8 cellular contexts compared by ENCODE assay signal in the genomic region with DNA sequence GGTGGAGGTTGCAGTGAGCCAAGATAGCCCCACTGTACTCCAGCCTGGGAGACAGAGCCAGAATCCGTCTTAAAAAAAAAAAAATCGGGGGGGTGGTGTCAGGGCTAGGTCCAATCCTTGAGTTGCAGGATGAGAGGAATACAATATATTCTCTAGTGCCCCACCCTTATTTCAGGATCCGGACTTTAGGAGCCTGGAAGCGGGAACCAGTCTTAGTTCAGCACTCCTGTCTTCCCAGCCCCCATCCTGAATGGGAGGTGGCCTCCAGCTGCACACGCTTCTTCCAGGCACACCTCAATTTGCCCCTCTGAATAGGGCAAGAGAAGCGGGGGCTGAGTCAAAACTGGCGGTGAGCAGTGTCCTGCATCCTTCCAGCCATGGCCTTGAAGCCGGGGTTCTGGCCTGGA. TPM values are rescaled to one million over a fixed set of nuclear protein-coding genes. Genes with fewer than 3 reads are reported as not detected.
DNase-seq lines count a peak whose midpoint lies in the region; ATAC-seq and TF ChIP-seq lines count a peak whose summit lies in the region.

No MANE protein-coding gene starts in this region.

- peak overlapping the region; percentile 69 for H3K4me3 Mint-ChIP-seq in CD8-positive, alpha-beta T cell

- H3K4me2 ChIP-seq in PC-3 (ENCODE audit: low read length), result peak overlapping the region; percentile 95
- H3K4me2 ChIP-seq in osteoblast (ENCODE audit: insufficient read depth, low read length), result peak overlapping the region; percentile 84

- peaks cover 47% of the 10 kb centered on the region for H3K4me1 ChIP-seq in CD8-positive, alpha-beta T cell (ENCODE audit: insufficient read depth, low read length)
- H3K4me1 ChIP-seq in PC-3 (ENCODE audit: insufficient read depth, low read length), result peaks cover 65% of the 10 kb centered on the region
- H3K4me1 ChIP-seq in osteoblast (ENCODE audit: insufficient read depth, low read length), result peaks cover 76% of the 10 kb centered on the region

- peaks cover 15% of the 10 kb centered on the region for H3F3A ChIP-seq in PC-3 (ENCODE audit: low read length, unreplicated experiment)

- intact Hi-C loops in CD8-positive, alpha-beta T cell (cut with DNase I, micrococcal nuclease), result loop anchor here (2.0 to 10.0 kb wide), 7 partner anchors 53 to 599 kb away; a partner anchor contains a TSS
- intact Hi-C loops in PC-3 (cut with micrococcal nuclease), result loop anchor here (10.0 kb wide), 1 partner anchor 51 kb away; a partner anchor contains a TSS

- H4K20me1 ChIP-seq in PC-3 (ENCODE audit: low read length), result no peaks in the 10 kb centered on the region
- no peaks in the 10 kb centered on the region for H4K20me1 ChIP-seq in osteoblast (ENCODE audit: insufficient read depth, low read length)

- H2AFZ ChIP-seq in PC-3 (ENCODE audit: low read length), result peak overlapping the region; percentile 64
- peak overlapping the region; percentile 50 for H2AFZ ChIP-seq in osteoblast (ENCODE audit: low read length)

- H3K4me3 ChIP-seq in CD8-positive, alpha-beta T cell (ENCODE audit: low read depth, low read length), result no peak overlapping the region
- peak overlapping the region; percentile 89 for H3K4me3 ChIP-seq in PC-3 (ENCODE audit: low read length)
- H3K4me3 ChIP-seq in epithelial cell of esophagus (ENCODE audit: low read length), result peak overlapping the region; percentile 68
- H3K4me3 ChIP-seq in osteoblast (ENCODE audit: insufficient read depth, low read length), result peak overlapping the region; percentile 94

- no peaks in the 10 kb centered on the region for H3K9me3 ChIP-seq in CD8-positive, alpha-beta T cell (ENCODE audit: low read length)
- H3K9me3 ChIP-seq in PC-3 (ENCODE audit: low read length) (no peaks in the 10 kb centered on the region), osteoblast (ENCODE audit: low read depth, low read length) (no peaks in the 10 kb centered on the region)

- no peak for ATAC-seq in CD8-positive, alpha-beta T cell
- ATAC-seq in PC-3 (no peak), HG03342 (IDR thresholded peaks at IDR 0.05; ENCODE audit: unreplicated experiment) (no peak), HG02852 (IDR thresholded peaks at IDR 0.05; ENCODE audit: unreplicated experiment) (no peak), HG02588 (IDR thresholded peaks at IDR 0.05; ENCODE audit: unreplicated experiment) (no peak), GM21367 (IDR thresholded peaks at IDR 0.05; ENCODE audit: unreplicated experiment) (no peak)

- H3K27me3 Mint-ChIP-seq in CD8-positive, alpha-beta T cell (ENCODE audit: low read depth), result no peaks in the 10 kb centered on the region

- H3K79me2 ChIP-seq in PC-3 (ENCODE audit: low read length) (peaks cover 49% of the 10 kb centered on the region), osteoblast (ENCODE audit: insufficient read depth, low read length) (peaks cover 45% of the 10 kb centered on the region)

- no peaks in the 10 kb centered on the region for H3K36me3 Mint-ChIP-seq in CD8-positive, alpha-beta T cell

- no TSS peak for BruUV-seq in PC-3 (replicated peaks; lab: Mats Ljungman, UMichigan)

- H3K27me3 ChIP-seq in CD8-positive, alpha-beta T cell (ENCODE audit: insufficient read depth, low read length), result no peaks in the 10 kb centered on the region
- H3K27me3 ChIP-seq in PC-3 (ENCODE audit: low read length) (no peaks in the 10 kb centered on the region), osteoblast (ENCODE audit: insufficient read depth, low read length) (no peaks in the 10 kb centered on the region)

- peak overlapping the region; percentile 95 for H3K27ac Mint-ChIP-seq in CD8-positive, alpha-beta T cell

- H3K9me3 Mint-ChIP-seq in CD8-positive, alpha-beta T cell, result no peaks in the 10 kb centered on the region

- no peaks in the 10 kb centered on the region for H3K36me3 ChIP-seq in CD8-positive, alpha-beta T cell (ENCODE audit: insufficient read depth, low read length)
- H3K36me3 ChIP-seq in PC-3 (ENCODE audit: low read depth, low read length), result no peaks in the 10 kb centered on the region
- H3K36me3 ChIP-seq in osteoblast (ENCODE audit: insufficient read depth, low read length), result no peaks in the 10 kb centered on the region

- CTCF ChIA-PET in CD8-positive, alpha-beta T cell (lab: Charles Lee), result interaction anchor here (1.4 to 1.5 kb wide), 4 partner anchors 13 to 57 kb away, joined by 3 to 7 read pairs (median 5); no protein-coding TSS in a partner anchor
- CTCF ChIA-PET in PC-3 (lab: Charles Lee), result interaction anchor here (1.1 kb wide), 1 partner anchor 31 kb away, joined by 3 read pairs; no protein-coding TSS in a partner anchor

- DNase-seq in CD8-positive, alpha-beta T cell, result no peak
- peak; percentile 39 for DNase-seq in PC-3
- peak; percentile 41 for DNase-seq in epithelial cell of esophagus (ENCODE audit: low read depth)
- DNase-seq in osteoblast (ENCODE audit: insufficient read length, low spot score, missing footprints), result peak; percentile 87

- no peak overlapping the region for H3K27ac ChIP-seq in CD8-positive, alpha-beta T cell (ENCODE audit: low read depth, low read length)
- peak overlapping the region; percentile 88 for H3K27ac ChIP-seq in PC-3 (ENCODE audit: low read length)
- peak overlapping the region; percentile 61 for H3K27ac ChIP-seq in osteoblast (ENCODE audit: low read depth, low read length)

- peak overlapping the region; percentile 60 for H3K9ac ChIP-seq in PC-3 (ENCODE audit: low read length)

- peaks cover 53% of the 10 kb centered on the region for H3K4me1 Mint-ChIP-seq in CD8-positive, alpha-beta T cell (ENCODE audit: low read depth)

- no peak for TF ChIP-seq CTCF in CD8-positive, alpha-beta T cell (IDR thresholded peaks at IDR 0.05)
- TF ChIP-seq CTCF in PC-3 (conservative IDR thresholded peaks at IDR 0.05; ENCODE audit: low read depth, low read length) (no peak), epithelial cell of esophagus (IDR thresholded peaks at IDR 0.05; ENCODE audit: insufficient read depth, low read depth, low read length, missing control alignments) (no peak), osteoblast (IDR thresholded peaks at IDR 0.05; ENCODE audit: extremely low read depth, low read depth, low read length) (no peak)

- no peaks in the 10 kb centered on the region for H3K9me2 ChIP-seq in PC-3 (replicated peaks; ENCODE audit: low read length)

- POLR2A ChIA-PET in CD8-positive, alpha-beta T cell (lab: Charles Lee), result interaction anchor here (5.3 kb wide), 1 partner anchor 18 kb away, joined by 35 read pairs; a partner anchor contains a TSS
- POLR2A ChIA-PET in PC-3 (lab: Charles Lee; ENCODE audit: unreplicated experiment), result interaction anchor here (0.6 kb wide), 1 partner anchor 57 kb away, joined by 3 read pairs; no protein-coding TSS in a partner anchor

RNA-seq across cellular contexts. Expression of a gene that starts 1.6 kb away (rescaled TPM):
- total RNA-seq in CD8-positive, alpha-beta T cell, result 10 to 100 TPM; 15.2 to 18.7 TPM
- total RNA-seq in PC-3 (2014; rRNA removed) (45.5 and 57.1 TPM in 2 replicates), osteoblast (27.4 and 28.2 TPM in 2 replicates)

RNA-seq across cellular contexts. Expression of a gene that starts 3.1 kb away (rescaled TPM):
- total RNA-seq in CD8-positive, alpha-beta T cell, result 1 to 10 TPM; 2.0 to 2.1 TPM
- total RNA-seq in PC-3 (2014; rRNA removed) (0.81 and 1.1 TPM in 2 replicates), osteoblast (2.9 and 3.6 TPM in 2 replicates)

RNA-seq across cellular contexts. Expression of a gene that starts 18.7 kb away (rescaled TPM):
- 10 to 100 TPM; 37.1 to 44.7 TPM for total RNA-seq in CD8-positive, alpha-beta T cell
- total RNA-seq in PC-3 (2014; rRNA removed), result 35.4 and 36.6 TPM in 2 replicates
- total RNA-seq in osteoblast, result 22.4 and 25.3 TPM in 2 replicates

RNA-seq across cellular contexts. Expression of a gene that starts 33.7 kb away (rescaled TPM):
- total RNA-seq in CD8-positive, alpha-beta T cell, result 10 to 100 TPM; 11.3 to 13.7 TPM
- total RNA-seq in PC-3 (2014; rRNA removed) (8.9 and 15.6 TPM in 2 replicates), osteoblast (31.8 and 41.6 TPM in 2 replicates)

RNA-seq across cellular contexts. Expression of a gene that starts 46.7 kb away (rescaled TPM):
- 1 to 10 TPM; 1.3 to 1.6 TPM for total RNA-seq in CD8-positive, alpha-beta T cell
- total RNA-seq in PC-3 (2014; rRNA removed) (1.6 and 2.2 TPM in 2 replicates), osteoblast (0.29 and 0.36 TPM in 2 replicates)

Comparison
In these comparisons a context has a peak if more than half of its experiments do, and no peak if none do; other contexts are left out.
1. DNase-seq: peak in PC-3 (single experiment), epithelial cell of esophagus (single experiment) and osteoblast (single experiment); none in CD8-positive, alpha-beta T cell (0 of 7).